Comparison of ENCODE assay signal across 8 cellular contexts in the genomic region with DNA sequence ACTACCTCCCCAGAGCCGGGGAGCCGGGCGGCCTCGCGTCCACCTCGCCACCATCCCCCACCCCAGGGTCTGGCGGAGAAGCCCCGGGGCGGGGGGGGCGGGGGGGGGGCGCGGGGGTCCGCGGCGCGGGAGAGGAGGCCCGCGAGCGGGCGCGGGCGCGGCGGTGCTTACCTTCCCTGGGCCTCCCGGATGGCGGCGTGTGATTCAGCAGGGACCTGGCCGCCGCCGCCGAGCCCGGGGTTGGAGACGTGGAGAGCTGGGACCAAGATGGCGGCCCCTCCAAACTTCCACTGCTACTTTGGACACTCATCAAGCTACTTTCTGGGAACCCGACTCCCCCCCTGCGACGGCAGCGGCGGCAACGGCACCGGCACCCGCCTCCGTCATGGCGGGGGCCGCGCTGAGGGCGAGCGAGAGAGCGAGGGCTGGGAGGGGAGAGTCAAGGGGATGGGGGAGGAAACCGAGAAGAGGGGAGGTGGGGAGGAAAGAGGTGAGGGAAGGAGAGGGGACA. TPM values are rescaled to one million over a fixed set of nuclear protein-coding genes. Genes with fewer than 3 reads are reported as not detected.
DNase-seq lines count a peak whose midpoint lies in the region; ATAC-seq and TF ChIP-seq lines count a peak whose summit lies in the region.

No MANE protein-coding gene starts in this region.

- intact Hi-C loops in left colon (cut with DNase I, micrococcal nuclease): no loop called here

- peak; percentile 74 for DNase-seq in GM10266 (ENCODE audit: extremely low spot score)
- peak; percentile 8 for DNase-seq in NCI-H146 treated with DMSO at 0.1 percent for 48 hours (lab: John Stamatoyannopoulos, UW; ENCODE audit: unreplicated experiment)
- peak; percentile 11 for DNase-seq in activated CD4-positive, CD25-positive, alpha-beta regulatory T cell treated with anti-CD3 and anti-CD28 coated beads, Interleukin-2, amount 50 U/mL, for 16 hours (ENCODE audit: low read depth, low spot score)
- DNase-seq in cerebellar cortex (ENCODE audit: low spot score): peak; percentile 59
- peak in 1 of 2 donors; percentile 78 for DNase-seq in left colon
- peak; percentile 52 to 60 for DNase-seq in stimulated activated CD4-positive, alpha-beta T cell treated with anti-CD3 and anti-CD28 coated beads, Interleukin-1b, Interleukin-23, amount 100 ng/mL, for 4 hours (ENCODE audit: low read depth in 2 of 2)
- no peak for DNase-seq in SHP77 (lab: John Stamatoyannopoulos, UW)

- ATAC-seq in HG02588 (IDR thresholded peaks at IDR 0.05; ENCODE audit: unreplicated experiment): peak; percentile 22
- peak; percentile 44 for ATAC-seq in left colon

- TF ChIP-seq CTCF in GM10266 (IDR thresholded peaks at IDR 0.05; ENCODE audit: control insufficient read depth, insufficient read depth, low read depth, missing control alignments): no peak

RNA-seq across cellular contexts. Expression of a gene that starts 0.5 kb away (rescaled TPM):
- 100 to 1,000 TPM in 1 of 2 donors, 10 to 100 TPM in 1; 93.9 to 101 TPM for total RNA-seq in left colon

Comparison
In these comparisons a context has a peak if more than half of its experiments do, and no peak if none do; other contexts are left out.
1. DNase-seq: peak in GM10266 (single experiment), NCI-H146 treated with DMSO at 0.1 percent for 48 hours (single experiment), activated CD4-positive, CD25-positive, alpha-beta regulatory T cell treated with anti-CD3 and anti-CD28 coated beads, Interleukin-2, amount 50 U/mL, for 16 hours (single experiment), cerebellar cortex (single experiment) and stimulated activated CD4-positive, alpha-beta T cell treated with anti-CD3 and anti-CD28 coated beads, Interleukin-1b, Interleukin-23, amount 100 ng/mL, for 4 hours (2 of 2); none in SHP77 (0 of 2).